9 cellular contexts compared by ENCODE assay signal in genomic region chr1:116934586-116935207, GRCh38. TPM values are rescaled to one million over a fixed set of nuclear protein-coding genes. Genes with fewer than 3 reads are reported as not detected.
DNase-seq lines count a peak whose midpoint lies in the region; ATAC-seq, FAIRE-seq and TF ChIP-seq lines count a peak whose summit lies in the region.
"Had no signal": no experiment of that assay in that cellular context is flagged by ENCODE, and none has a peak within 500 bp of the region (broad histone marks: within the 10 kb centered on the region; RNA-seq: fewer than 3 reads in every experiment).

No MANE protein-coding gene starts in this region.

- H3K4me3 Mint-ChIP-seq in CD4-positive, CD25-positive, alpha-beta regulatory T cell, result peak overlapping the region in 1 of 4 donors; percentile 1
- H3K4me3 Mint-ChIP-seq: dendritic cell treated with granulocyte-macrophage colony-stimulating factor and Interleukin-4, amounts not matched to agents 40 ng/mL and 50 ng/mL, for 4 days had no signal

- no peak overlapping the region for H3K9ac ChIP-seq in SU-DHL-6 (ENCODE audit: low read length)

- H3K27ac Mint-ChIP-seq in CD4-positive, CD25-positive, alpha-beta regulatory T cell, result peak overlapping the region; percentile 20 to 71 (median 69)
- H3K27ac Mint-ChIP-seq: dendritic cell treated with granulocyte-macrophage colony-stimulating factor and Interleukin-4, amounts not matched to agents 40 ng/mL and 50 ng/mL, for 4 days had no signal

- FAIRE-seq in GM19239 (lab: Jason Lieb, UNC), result peak; percentile 82

- TF ChIP-seq CTCF in SU-DHL-6 (IDR thresholded peaks at IDR 0.05; ENCODE audit: insufficient read depth, low read length, poor library complexity, severe bottlenecking), result peak; percentile 10

- H3K27me3 Mint-ChIP-seq in CD4-positive, CD25-positive, alpha-beta regulatory T cell, result no peaks in the 10 kb centered on the region
- H3K27me3 Mint-ChIP-seq: dendritic cell treated with granulocyte-macrophage colony-stimulating factor and Interleukin-4, amounts not matched to agents 40 ng/mL and 50 ng/mL, for 4 days had no signal

- H3K79me2 ChIP-seq in SU-DHL-6 (ENCODE audit: insufficient read depth, low read length), result no peaks in the 10 kb centered on the region

- H3K9me2 ChIP-seq in SU-DHL-6 (replicated peaks; ENCODE audit: insufficient read depth, low read length), result no peaks in the 10 kb centered on the region

- H3K4me2 ChIP-seq in SU-DHL-6 (ENCODE audit: low read depth, low read length, poor library complexity, severe bottlenecking), result no peak overlapping the region

- H3K4me1 ChIP-seq in CD4-positive, CD25-positive, alpha-beta regulatory T cell (ENCODE audit: control insufficient read depth, insufficient read depth, low read length, poor library complexity, severe bottlenecking), result peaks cover 18% of the 10 kb centered on the region

- no peak overlapping the region for H3K27ac ChIP-seq in CD4-positive, CD25-positive, alpha-beta regulatory T cell (ENCODE audit: insufficient read depth, low read length, poor library complexity, severe bottlenecking)
- no peak overlapping the region for H3K27ac ChIP-seq in SU-DHL-6 (ENCODE audit: low read depth, low read length)

- no peak overlapping the region for H3K4me3 ChIP-seq in CD4-positive, CD25-positive, alpha-beta regulatory T cell (ENCODE audit: low read depth, low read length)
- no peak overlapping the region for H3K4me3 ChIP-seq in SU-DHL-6 (ENCODE audit: insufficient read depth, low read length, poor library complexity, severe bottlenecking)

- ATAC-seq in CD4-positive, CD25-positive, alpha-beta regulatory T cell (ENCODE audit: low read depth in 2 of 2), result no peak
- ATAC-seq in HG03521 (IDR thresholded peaks at IDR 0.05; ENCODE audit: unreplicated experiment) (no peak), HG02840 (IDR thresholded peaks at IDR 0.05; ENCODE audit: low FRiP score, unreplicated experiment) (no peak), GM21737 (IDR thresholded peaks at IDR 0.05; ENCODE audit: unreplicated experiment) (no peak)

- no peaks in the 10 kb centered on the region for H4K20me1 ChIP-seq in SU-DHL-6 (ENCODE audit: low read depth, low read length)

- H3K36me3 Mint-ChIP-seq in CD4-positive, CD25-positive, alpha-beta regulatory T cell, result no peaks in the 10 kb centered on the region

- no peak overlapping the region for H2AFZ ChIP-seq in SU-DHL-6 (ENCODE audit: low read depth, low read length, severe bottlenecking)

- peak in 2 of 3 donors; percentile 29 to 57 for DNase-seq in CD4-positive, CD25-positive, alpha-beta regulatory T cell
- DNase-seq in GM19239 (ENCODE audit: insufficient read length, low spot score) (no peak), iPS-NIHi7 (ENCODE audit: extremely low spot score) (peak; percentile 31), NCI-H2107 treated with DMSO at 0.1 percent for 48 hours (lab: John Stamatoyannopoulos, UW; ENCODE audit: unreplicated experiment) (no peak)

- no peaks in the 10 kb centered on the region for H3K9me3 Mint-ChIP-seq in CD4-positive, CD25-positive, alpha-beta regulatory T cell
- H3K9me3 Mint-ChIP-seq: dendritic cell treated with granulocyte-macrophage colony-stimulating factor and Interleukin-4, amounts not matched to agents 40 ng/mL and 50 ng/mL, for 4 days had no signal

- H3K36me3 ChIP-seq in CD4-positive, CD25-positive, alpha-beta regulatory T cell (ENCODE audit: control insufficient read depth, insufficient read depth, low read length), result no peaks in the 10 kb centered on the region
- no peaks in the 10 kb centered on the region for H3K36me3 ChIP-seq in SU-DHL-6 (ENCODE audit: low read length)

- H3F3A ChIP-seq in SU-DHL-6 (ENCODE audit: insufficient read depth), result no peaks in the 10 kb centered on the region

- H3K9me3 ChIP-seq in CD4-positive, CD25-positive, alpha-beta regulatory T cell (ENCODE audit: control insufficient read depth in 2 of 2, low read length in 2 of 2), result no peaks in the 10 kb centered on the region
- H3K9me3 ChIP-seq in SU-DHL-6 (ENCODE audit: insufficient read depth, low read length), result no peaks in the 10 kb centered on the region

- H3K27me3 ChIP-seq in CD4-positive, CD25-positive, alpha-beta regulatory T cell (ENCODE audit: control insufficient read depth, insufficient read depth, low read length), result no peaks in the 10 kb centered on the region
- no peaks in the 10 kb centered on the region for H3K27me3 ChIP-seq in SU-DHL-6 (ENCODE audit: low read length)

- peaks cover 13 to 20% (median 16%) of the 10 kb centered on the region in 4 donors for H3K4me1 Mint-ChIP-seq in CD4-positive, CD25-positive, alpha-beta regulatory T cell

RNA-seq across cellular contexts. Expression of gene PTGFRN, which starts 25.0 kb away (rescaled TPM):
- 0.10 TPM for total RNA-seq in CD4-positive, CD25-positive, alpha-beta regulatory T cell
- polyA plus RNA-seq in CD4-positive, CD25-positive, alpha-beta regulatory T cell, result under 1 TPM in 2 of 4 donors, not detected in 2; 0.02 to 0.17 TPM

Comparison
In these comparisons a context has a peak if more than half of its experiments do, and no peak if none do; other contexts are left out.
1. DNase-seq: peak in CD4-positive, CD25-positive, alpha-beta regulatory T cell (2 of 3) and iPS-NIHi7 (single experiment); none in GM19239 (single experiment) and NCI-H2107 treated with DMSO at 0.1 percent for 48 hours (single experiment).